In genomic region chr12:52605542-52605941, GRCh38 we compare ENCODE assay signal across 20 cellular contexts. TPM values are rescaled to one million over a fixed set of nuclear protein-coding genes. Genes with fewer than 3 reads are reported as not detected.
A peak's percentile ranks its signal among the peaks of the same experiment; 100 is the strongest.
DNase-seq lines count a peak whose midpoint lies in the region; ATAC-seq and TF ChIP-seq lines count a peak whose summit lies in the region.
"Had no signal": no experiment of that assay in that cellular context is flagged by ENCODE, and none has a peak within 500 bp of the region (broad histone marks: within the 10 kb centered on the region; RNA-seq: fewer than 3 reads in every experiment).

No MANE protein-coding gene starts in this region.

- DNase-seq in activated CD4-positive, alpha-beta T cell treated with anti-CD3 and anti-CD28 coated beads, Interleukin-2, amount 10 ng/mL, durations not matched to agents 7 days and 5 days, result no peak
- DNase-seq in activated CD4-positive, alpha-beta T cell treated with anti-CD3 and anti-CD28 coated beads, Interleukin-2, amount 50 U/mL, for 48 hours, result no peak
- no peak for DNase-seq in natural killer cell treated with Interleukin-12 subunit alpha and Interleukin-12 subunit beta and Interleukin-15 and Interleukin-18, amount 100 ng/mL, for 72 hours (ENCODE audit: low spot score)
- DNase-seq in natural killer cell, result no peak
- peak; percentile 28 for DNase-seq in islet precursor cell
- DNase-seq in DMS 273 (lab: John Stamatoyannopoulos, UW; ENCODE audit: unreplicated experiment), result no peak
- DNase-seq in PC-9, result no peak
- DNase-seq: 8988T, DMS79, IMR-90, MV-4-11, NCI-H1694 treated with DMSO at 0.1 percent for 48 hours, NCI-H446, NCI-H526, SJCRH30 had no signal

- H3K36me3 ChIP-seq in PC-9 (ENCODE audit: low read depth), result no peaks in the 10 kb centered on the region
- H3K36me3 ChIP-seq: BLaER1 treated with 17β-estradiol and CSF1 and Interleukin-3, amounts not matched to agents 10 nM and 100 nM; SJCRH30 had no signal

- no peaks in the 10 kb centered on the region for H3K27me3 ChIP-seq in PC-9 (ENCODE audit: insufficient read depth, low read depth)
- H3K27me3 ChIP-seq: BLaER1 treated with 17β-estradiol and CSF1 and Interleukin-3, amounts not matched to agents 10 nM and 100 nM had no signal

- peak overlapping the region; percentile 26 for H3K27ac Mint-ChIP-seq in activated CD4-positive, alpha-beta T cell treated with anti-CD3 and anti-CD28 coated beads, Interleukin-2, amount 10 ng/mL, durations not matched to agents 7 days and 5 days
- no peak overlapping the region for H3K27ac Mint-ChIP-seq in natural killer cell treated with Interleukin-12 subunit alpha and Interleukin-12 subunit beta and Interleukin-15 and Interleukin-18, amount 100 ng/mL, for 72 hours
- peak overlapping the region in 1 of 2 donors; percentile 54 for H3K27ac Mint-ChIP-seq in natural killer cell

- BruUV-seq in PC-9 (replicated peaks; lab: Mats Ljungman, UMichigan), result no TSS peak

- POLR2A ChIA-PET in activated CD4-positive, alpha-beta T cell treated with anti-CD3 and anti-CD28 coated beads, Interleukin-2, amount 10 ng/mL, durations not matched to agents 7 days and 5 days (lab: Charles Lee), result no interaction called here
- POLR2A ChIA-PET in PC-9 (lab: Charles Lee; ENCODE audit: unreplicated experiment), result no interaction called here

- no peak overlapping the region for H2AFZ ChIP-seq in PC-9

- CTCF ChIA-PET in activated CD4-positive, alpha-beta T cell treated with anti-CD3 and anti-CD28 coated beads, Interleukin-2, amount 10 ng/mL, durations not matched to agents 7 days and 5 days (lab: Charles Lee), result no interaction called here
- CTCF ChIA-PET in PC-9 (lab: Charles Lee), result no interaction called here

- H3K9me3 ChIP-seq in PC-9 (ENCODE audit: insufficient read depth, low read depth), result no peaks in the 10 kb centered on the region
- H3K9me3 ChIP-seq: SJCRH30 had no signal

- intact Hi-C loops in natural killer cell (cut with micrococcal nuclease), result no loop called here
- intact Hi-C loops in PC-9 (cut with micrococcal nuclease; ENCODE audit: unreplicated experiment), result no loop called here

- peaks cover 72% of the 10 kb centered on the region for H3K4me1 Mint-ChIP-seq in activated CD4-positive, alpha-beta T cell treated with anti-CD3 and anti-CD28 coated beads, Interleukin-2, amount 10 ng/mL, durations not matched to agents 7 days and 5 days
- H3K4me1 Mint-ChIP-seq in natural killer cell treated with Interleukin-12 subunit alpha and Interleukin-12 subunit beta and Interleukin-15 and Interleukin-18, amount 100 ng/mL, for 72 hours (ENCODE audit: low read depth in 2 of 2), result peaks cover 25 to 40% of the 10 kb centered on the region in 2 donors
- H3K4me1 Mint-ChIP-seq in natural killer cell, result peaks cover 42 to 45% of the 10 kb centered on the region in 2 donors

- H3K4me2 ChIP-seq in PC-9, result no peak overlapping the region
- H3K4me2 ChIP-seq: BLaER1 treated with 17β-estradiol and CSF1 and Interleukin-3, amounts not matched to agents 10 nM and 100 nM had no signal

- H3K36me3 Mint-ChIP-seq in activated CD4-positive, alpha-beta T cell treated with anti-CD3 and anti-CD28 coated beads, Interleukin-2, amount 10 ng/mL, durations not matched to agents 7 days and 5 days (ENCODE audit: low read depth), result peaks cover 10% of the 10 kb centered on the region
- H3K36me3 Mint-ChIP-seq in natural killer cell treated with Interleukin-12 subunit alpha and Interleukin-12 subunit beta and Interleukin-15 and Interleukin-18, amount 100 ng/mL, for 72 hours, result no peaks in the 10 kb centered on the region
- H3K36me3 Mint-ChIP-seq in natural killer cell, result peaks cover 14% of the 10 kb centered on the region

- TF ChIP-seq CTCF in natural killer cell (IDR thresholded peaks at IDR 0.05), result no peak
- TF ChIP-seq CTCF in PC-9 (conservative IDR thresholded peaks at IDR 0.05), result no peak

- no peaks in the 10 kb centered on the region for H3K4me1 ChIP-seq in PC-9 (replicated peaks; ENCODE audit: insufficient read depth)
- H3K4me1 ChIP-seq: BLaER1 treated with 17β-estradiol and CSF1 and Interleukin-3, amounts not matched to agents 10 nM and 100 nM; SJCRH30 had no signal

- H3K27ac ChIP-seq in PC-9, result no peak overlapping the region
- H3K27ac ChIP-seq: BLaER1 treated with 17β-estradiol and CSF1 and Interleukin-3, amounts not matched to agents 10 nM and 100 nM; SJCRH30 had no signal

- H4K20me1 ChIP-seq in PC-9 (ENCODE audit: insufficient read depth), result no peaks in the 10 kb centered on the region
- H4K20me1 ChIP-seq: BLaER1 treated with 17β-estradiol and CSF1 and Interleukin-3, amounts not matched to agents 10 nM and 100 nM had no signal

- H3K79me2 ChIP-seq in PC-9 (ENCODE audit: low read depth), result no peaks in the 10 kb centered on the region

- peaks cover 5% of the 10 kb centered on the region for H3K9me3 Mint-ChIP-seq in activated CD4-positive, alpha-beta T cell treated with anti-CD3 and anti-CD28 coated beads, Interleukin-2, amount 10 ng/mL, durations not matched to agents 7 days and 5 days
- H3K9me3 Mint-ChIP-seq in natural killer cell treated with Interleukin-12 subunit alpha and Interleukin-12 subunit beta and Interleukin-15 and Interleukin-18, amount 100 ng/mL, for 72 hours, result no peaks in the 10 kb centered on the region
- no peaks in the 10 kb centered on the region for H3K9me3 Mint-ChIP-seq in natural killer cell

- no peak overlapping the region for H3K4me3 Mint-ChIP-seq in activated CD4-positive, alpha-beta T cell treated with anti-CD3 and anti-CD28 coated beads, Interleukin-2, amount 10 ng/mL, durations not matched to agents 7 days and 5 days
- no peak overlapping the region for H3K4me3 Mint-ChIP-seq in natural killer cell treated with Interleukin-12 subunit alpha and Interleukin-12 subunit beta and Interleukin-15 and Interleukin-18, amount 100 ng/mL, for 72 hours
- no peak overlapping the region for H3K4me3 Mint-ChIP-seq in natural killer cell

- H3K27me3 Mint-ChIP-seq in activated CD4-positive, alpha-beta T cell treated with anti-CD3 and anti-CD28 coated beads, Interleukin-2, amount 10 ng/mL, durations not matched to agents 7 days and 5 days, result no peaks in the 10 kb centered on the region
- peaks cover 0 to 8% of the 10 kb centered on the region in 2 donors for H3K27me3 Mint-ChIP-seq in natural killer cell treated with Interleukin-12 subunit alpha and Interleukin-12 subunit beta and Interleukin-15 and Interleukin-18, amount 100 ng/mL, for 72 hours
- peaks cover 0 to 18% of the 10 kb centered on the region in 2 donors for H3K27me3 Mint-ChIP-seq in natural killer cell (ENCODE audit: low read depth in 2 of 2)

- no peak overlapping the region for H3K4me3 ChIP-seq in PC-9
- H3K4me3 ChIP-seq: BLaER1 treated with 17β-estradiol and CSF1 and Interleukin-3, amounts not matched to agents 10 nM and 100 nM; SJCRH30 had no signal

- ATAC-seq in natural killer cell treated with Interleukin-12 subunit alpha and Interleukin-12 subunit beta and Interleukin-15 and Interleukin-18, amount 100 ng/mL, for 72 hours, result peak; percentile 74 to 82
- ATAC-seq in natural killer cell, result no peak
- ATAC-seq in HG02870 (IDR thresholded peaks at IDR 0.05; ENCODE audit: unreplicated experiment), result no peak

- no peaks in the 10 kb centered on the region for H3F3A ChIP-seq in PC-9 (ENCODE audit: insufficient read depth, low read depth)

- no peaks in the 10 kb centered on the region for H3K9me2 ChIP-seq in PC-9 (ENCODE audit: insufficient read depth)

RNA-seq across cellular contexts. Expression of gene KRT72, which starts 4.3 kb away (rescaled TPM):
- total RNA-seq in activated CD4-positive, alpha-beta T cell treated with anti-CD3 and anti-CD28 coated beads, Interleukin-2, amount 10 ng/mL, durations not matched to agents 7 days and 5 days, result 10 to 100 TPM; 12.3 to 13.0 TPM
- under 1 TPM in 1 of 2 donors, not detected in 1; 0.43 TPM for total RNA-seq in natural killer cell treated with Interleukin-12 subunit alpha and Interleukin-12 subunit beta and Interleukin-15 and Interleukin-18, amount 100 ng/mL, for 72 hours
- 100 to 1,000 TPM in 1 of 3 donors, 10 to 100 TPM in 2; 21.9 to 136 (median 38.0) TPM for total RNA-seq in natural killer cell
- not detected in 2 replicates for total RNA-seq in PC-9 (2021)
- total RNA-seq: H4, IMR-90, M059J, OCI-LY7, SJCRH30 had no signal

RNA-seq across cellular contexts. Expression of gene KRT73, which starts 12.8 kb away (rescaled TPM):
- 1 to 10 TPM; 8.2 to 8.6 TPM for total RNA-seq in activated CD4-positive, alpha-beta T cell treated with anti-CD3 and anti-CD28 coated beads, Interleukin-2, amount 10 ng/mL, durations not matched to agents 7 days and 5 days
- total RNA-seq in natural killer cell treated with Interleukin-12 subunit alpha and Interleukin-12 subunit beta and Interleukin-15 and Interleukin-18, amount 100 ng/mL, for 72 hours, result under 1 TPM in 1 of 2 donors, not detected in 1; 0.52 TPM
- total RNA-seq in natural killer cell, result 10 to 100 TPM; 12.4 to 92.9 (median 23.3) TPM
- total RNA-seq in PC-9 (2021), result not detected in 2 replicates
- total RNA-seq: H4, IMR-90, M059J, OCI-LY7, SJCRH30 had no signal

RNA-seq across cellular contexts. Expression of gene KRT74, which starts 31.9 kb away (rescaled TPM):
- under 1 TPM; 0.15 TPM for total RNA-seq in activated CD4-positive, alpha-beta T cell treated with anti-CD3 and anti-CD28 coated beads, Interleukin-2, amount 10 ng/mL, durations not matched to agents 7 days and 5 days
- not detected for total RNA-seq in natural killer cell treated with Interleukin-12 subunit alpha and Interleukin-12 subunit beta and Interleukin-15 and Interleukin-18, amount 100 ng/mL, for 72 hours
- total RNA-seq in natural killer cell, result 1 to 10 TPM in 1 of 3 donors, under 1 TPM in 2; 0.38 to 1.2 (median 0.38) TPM
- total RNA-seq in PC-9 (2021), result not detected in 2 replicates
- total RNA-seq: H4, IMR-90, M059J, OCI-LY7, SJCRH30 had no signal

RNA-seq across cellular contexts. Expression of gene KRT2, which starts 46.5 kb away (rescaled TPM):
- total RNA-seq in activated CD4-positive, alpha-beta T cell treated with anti-CD3 and anti-CD28 coated beads, Interleukin-2, amount 10 ng/mL, durations not matched to agents 7 days and 5 days, result under 1 TPM; 0.10 TPM
- total RNA-seq in natural killer cell treated with Interleukin-12 subunit alpha and Interleukin-12 subunit beta and Interleukin-15 and Interleukin-18, amount 100 ng/mL, for 72 hours, result not detected
- total RNA-seq in natural killer cell, result 1 to 10 TPM in 1 of 3 donors, under 1 TPM in 2; 0.63 to 1.4 (median 0.66) TPM
- total RNA-seq in PC-9 (2021), result not detected in 2 replicates
- total RNA-seq: IMR-90, M059J, OCI-LY7, SJCRH30 had no signal

RNA-seq across cellular contexts. Expression of gene KRT71, which starts 52.6 kb away (rescaled TPM):
- total RNA-seq in activated CD4-positive, alpha-beta T cell treated with anti-CD3 and anti-CD28 coated beads, Interleukin-2, amount 10 ng/mL, durations not matched to agents 7 days and 5 days, result not detected
- total RNA-seq in natural killer cell treated with Interleukin-12 subunit alpha and Interleukin-12 subunit beta and Interleukin-15 and Interleukin-18, amount 100 ng/mL, for 72 hours, result not detected
- not detected for total RNA-seq in natural killer cell
- not detected in 2 replicates for total RNA-seq in PC-9 (2021)
- total RNA-seq: H4, IMR-90, M059J, OCI-LY7, SJCRH30 had no signal

Comparison
In these comparisons a context has a peak if more than half of its experiments do, and no peak if none do; other contexts are left out.
1. ATAC-seq: peak in natural killer cell treated with Interleukin-12 subunit alpha and Interleukin-12 subunit beta and Interleukin-15 and Interleukin-18, amount 100 ng/mL, for 72 hours (2 of 2); none in natural killer cell (0 of 3) and HG02870 (single experiment).
2. RNA of gene KRT72, which starts 4.3 kb away (total RNA-seq): 21.9 to 136 TPM in natural killer cell and 12.3 to 13.0 TPM in activated CD4-positive, alpha-beta T cell treated with anti-CD3 and anti-CD28 coated beads, Interleukin-2, amount 10 ng/mL, durations not matched to agents 7 days and 5 days; 0.43 TPM in natural killer cell treated with Interleukin-12 subunit alpha and Interleukin-12 subunit beta and Interleukin-15 and Interleukin-18, amount 100 ng/mL, for 72 hours and not detected in PC-9; every median in the first group is over 4 times any median in the second.